In genomic region chr17:8948462-8948861, GRCh38 we compare ENCODE assay signal across 22 cellular contexts. TPM values are rescaled to one million over a fixed set of nuclear protein-coding genes. Genes with fewer than 3 reads are reported as not detected.
DNase-seq lines count a peak whose midpoint lies in the region; ATAC-seq and TF ChIP-seq lines count a peak whose summit lies in the region.
"Had no signal": no experiment of that assay in that cellular context is flagged by ENCODE, and none has a peak within 500 bp of the region (broad histone marks: within the 10 kb centered on the region; RNA-seq: fewer than 3 reads in every experiment).

No MANE protein-coding gene starts in this region.

- CTCF ChIA-PET in CD4-positive, alpha-beta T cell (lab: Charles Lee): interaction anchor here (0.8 to 2.1 kb wide), 2 partner anchors 10 to 50 kb away, joined by 3 to 7 read pairs; no protein-coding TSS in a partner anchor

- peak overlapping the region; percentile 83 for H3K27ac Mint-ChIP-seq in T-helper 2 cell treated with Interferon-gamma antibody and Interleukin-4, amounts not matched to agents 5 μg/mL and 100 μg/mL, for 36 hours
- peak overlapping the region; percentile 92 for H3K27ac Mint-ChIP-seq in CD4-positive, alpha-beta T cell
- H3K27ac Mint-ChIP-seq in activated T-cell treated with anti-CD3 and anti-CD28 coated beads, Interleukin-2, amount 50 U/mL, for 72 hours: peak overlapping the region; percentile 59
- peak overlapping the region; percentile 61 for H3K27ac Mint-ChIP-seq in memory B cell

- H3K4me3 Mint-ChIP-seq in T-helper 2 cell treated with Interferon-gamma antibody and Interleukin-4, amounts not matched to agents 5 μg/mL and 100 μg/mL, for 36 hours: peak overlapping the region; percentile 65
- peak overlapping the region; percentile 34 for H3K4me3 Mint-ChIP-seq in CD4-positive, alpha-beta T cell
- peak overlapping the region; percentile 48 to 63 for H3K4me3 Mint-ChIP-seq in activated T-cell treated with anti-CD3 and anti-CD28 coated beads, Interleukin-2, amount 50 U/mL, for 72 hours
- no peak overlapping the region for H3K4me3 Mint-ChIP-seq in memory B cell

- ATAC-seq in CD4-positive, alpha-beta T cell (ENCODE audit: poor library complexity): no peak
- ATAC-seq in activated T-cell treated with anti-CD3 and anti-CD28 coated beads, Interleukin-2, amount 50 U/mL, for 72 hours (replicated peaks in 1 of 2): peak; percentile 8 to 14
- ATAC-seq in memory B cell (ENCODE audit: low read depth) (no peak), left cardiac atrium (no peak)
- ATAC-seq: pancreas had no signal

- no peak for DNase-seq in T-helper 2 cell treated with Interferon-gamma antibody and Interleukin-4, amounts not matched to agents 5 μg/mL and 100 μg/mL, for 36 hours (ENCODE audit: low spot score)
- DNase-seq in T-helper 2 cell (no peak), memory B cell (ENCODE audit: low spot score in 2 of 2) (no peak), left cardiac atrium (no peak), NCI-H748 treated with DMSO at 0.1 percent for 48 hours (lab: John Stamatoyannopoulos, UW) (no peak), GM19240 (ENCODE audit: insufficient read length, low spot score) (no peak)
- no peak for DNase-seq in CD4-positive, alpha-beta T cell
- DNase-seq in activated T-cell treated with anti-CD3 and anti-CD28 coated beads, Interleukin-2, amount 50 U/mL, for 72 hours: no peak
- DNase-seq: 8988T, amniotic stem cell, glutamatergic neuron, IMR-90, NCI-H1417, NCI-H446 treated with DMSO at 0.1 percent for 48 hours, pancreas, PC-9, right cardiac atrium, SHP77, trophoblast cell had no signal

- peaks cover 75% of the 10 kb centered on the region for H3K36me3 Mint-ChIP-seq in T-helper 2 cell treated with Interferon-gamma antibody and Interleukin-4, amounts not matched to agents 5 μg/mL and 100 μg/mL, for 36 hours (ENCODE audit: low read depth)
- peaks cover 85% of the 10 kb centered on the region for H3K36me3 Mint-ChIP-seq in CD4-positive, alpha-beta T cell (ENCODE audit: low read depth)
- H3K36me3 Mint-ChIP-seq in activated T-cell treated with anti-CD3 and anti-CD28 coated beads, Interleukin-2, amount 50 U/mL, for 72 hours (ENCODE audit: insufficient read depth in 2 of 2): peaks cover 25 to 36% of the 10 kb centered on the region in 2 donors
- peaks cover 37% of the 10 kb centered on the region for H3K36me3 Mint-ChIP-seq in memory B cell

- TF ChIP-seq CTCF in CD4-positive, alpha-beta T cell (IDR thresholded peaks at IDR 0.05): no peak

- H3K4me1 Mint-ChIP-seq in T-helper 2 cell treated with Interferon-gamma antibody and Interleukin-4, amounts not matched to agents 5 μg/mL and 100 μg/mL, for 36 hours (ENCODE audit: low read depth): peaks cover 67% of the 10 kb centered on the region
- H3K4me1 Mint-ChIP-seq in CD4-positive, alpha-beta T cell (ENCODE audit: low read depth): peaks cover 95% of the 10 kb centered on the region
- peaks cover 90% of the 10 kb centered on the region for H3K4me1 Mint-ChIP-seq in activated T-cell treated with anti-CD3 and anti-CD28 coated beads, Interleukin-2, amount 50 U/mL, for 72 hours (ENCODE audit: low read depth)
- H3K4me1 Mint-ChIP-seq in memory B cell: peaks cover 43% of the 10 kb centered on the region

- no peak overlapping the region for H3K27ac ChIP-seq in CD4-positive, alpha-beta T cell (ENCODE audit: low read depth, low read length)
- H3K27ac ChIP-seq: pancreas, PC-9 had no signal

- H3K27me3 ChIP-seq in CD4-positive, alpha-beta T cell (ENCODE audit: control insufficient read depth, insufficient read depth, low read length): no peaks in the 10 kb centered on the region
- H3K27me3 ChIP-seq: pancreas had no signal

- intact Hi-C loops in CD4-positive, alpha-beta T cell (cut with DNase I, micrococcal nuclease): no loop called here
- intact Hi-C loops in left cardiac atrium (cut with DNase I): no loop called here

- POLR2A ChIA-PET in CD4-positive, alpha-beta T cell (lab: Charles Lee): interaction anchor here (0.7 to 2.5 kb wide), 4 partner anchors 8 to 516 kb away, joined by 3 to 19 read pairs (median 4); partner anchors contain the start of gene PIK3R5

- H3K27me3 Mint-ChIP-seq in T-helper 2 cell treated with Interferon-gamma antibody and Interleukin-4, amounts not matched to agents 5 μg/mL and 100 μg/mL, for 36 hours (ENCODE audit: low read depth): no peaks in the 10 kb centered on the region
- no peaks in the 10 kb centered on the region for H3K27me3 Mint-ChIP-seq in CD4-positive, alpha-beta T cell
- H3K27me3 Mint-ChIP-seq in activated T-cell treated with anti-CD3 and anti-CD28 coated beads, Interleukin-2, amount 50 U/mL, for 72 hours (ENCODE audit: low read depth): no peaks in the 10 kb centered on the region
- no peaks in the 10 kb centered on the region for H3K27me3 Mint-ChIP-seq in memory B cell

- H3K9me3 Mint-ChIP-seq in T-helper 2 cell treated with Interferon-gamma antibody and Interleukin-4, amounts not matched to agents 5 μg/mL and 100 μg/mL, for 36 hours: peaks cover 22% of the 10 kb centered on the region
- H3K9me3 Mint-ChIP-seq in CD4-positive, alpha-beta T cell: peaks cover 9% of the 10 kb centered on the region
- peaks cover 8 to 9% of the 10 kb centered on the region in 2 donors for H3K9me3 Mint-ChIP-seq in activated T-cell treated with anti-CD3 and anti-CD28 coated beads, Interleukin-2, amount 50 U/mL, for 72 hours
- peaks cover 5% of the 10 kb centered on the region for H3K9me3 Mint-ChIP-seq in memory B cell

- no peaks in the 10 kb centered on the region for H3K9me3 ChIP-seq in CD4-positive, alpha-beta T cell (ENCODE audit: control insufficient read depth, low read length)
- H3K9me3 ChIP-seq: pancreas had no signal

RNA-seq across cellular contexts. Expression of gene PIK3R5, which starts 17.0 kb away (rescaled TPM):
- 100 to 1,000 TPM; 153 to 159 TPM for total RNA-seq in CD4-positive, alpha-beta T cell
- total RNA-seq in activated T-cell treated with anti-CD3 and anti-CD28 coated beads, Interleukin-2, amount 50 U/mL, for 72 hours: 10 to 100 TPM; 43.0 to 45.4 TPM
- total RNA-seq in left cardiac atrium: 1 to 10 TPM; 6.3 TPM
- total RNA-seq: bronchial epithelial cell, endothelial cell of umbilical vein, IMR-90, M059J, PC-9 had no signal

Comparison
In these comparisons a context has a peak if more than half of its experiments do, and no peak if none do; other contexts are left out.
1. ATAC-seq: peak in activated T-cell treated with anti-CD3 and anti-CD28 coated beads, Interleukin-2, amount 50 U/mL, for 72 hours (2 of 2); none in CD4-positive, alpha-beta T cell (single experiment), memory B cell (single experiment) and left cardiac atrium (0 of 2).
2. RNA of gene PIK3R5, which starts 17.0 kb away (total RNA-seq): 153 to 159 TPM in CD4-positive, alpha-beta T cell and 43.0 to 45.4 TPM in activated T-cell treated with anti-CD3 and anti-CD28 coated beads, Interleukin-2, amount 50 U/mL, for 72 hours; 6.3 TPM in left cardiac atrium; every median in the first group is over 4 times any median in the second.
3. Peak in every context shown above with its lines, with median percentiles within 50 percentile points of each other: H3K27ac Mint-ChIP-seq.